ENCODE assay signal across 13 cellular contexts in genomic region chr12:89067436-89067835, GRCh38.
DNase-seq lines count a peak whose midpoint lies in the region; ATAC-seq and TF ChIP-seq lines count a peak whose summit lies in the region.
"Had no signal": no experiment of that assay in that cellular context is flagged by ENCODE, and none has a peak within 500 bp of the region (broad histone marks: within the 10 kb centered on the region; RNA-seq: fewer than 3 reads in every experiment).

No MANE protein-coding gene starts in this region.

- peak overlapping the region in 4 of 7 donors; percentile 10 to 44 (median 30) for H3K27ac Mint-ChIP-seq in CD14-positive monocyte
- H3K27ac Mint-ChIP-seq in effector memory CD8-positive, alpha-beta T cell = no peak overlapping the region
- H3K27ac Mint-ChIP-seq: nephron had no signal

- WGBS in mesenchymal stem cell = no CpG with 5 or more reads among the region's 1 CpG
- WGBS in adrenal gland, 4 donors = 62 to 96% (median 88%) methylated on average over 1 of the region's 1 CpG

- H3K36me3 Mint-ChIP-seq in CD14-positive monocyte = no peaks in the 10 kb centered on the region
- no peaks in the 10 kb centered on the region for H3K36me3 Mint-ChIP-seq in effector memory CD8-positive, alpha-beta T cell (ENCODE audit: insufficient read depth)

- H3K79me1 ChIP-seq in mesenchymal stem cell (replicated peaks; ENCODE audit: low read length, poor library complexity, severe bottlenecking) = no peaks in the 10 kb centered on the region

- H2BK15ac ChIP-seq in mesenchymal stem cell (ENCODE audit: low read depth, poor library complexity, severe bottlenecking) = no peak overlapping the region

- DNase-seq in CD14-positive monocyte (ENCODE audit: low spot score) = no peak
- DNase-seq in HS-27A (ENCODE audit: low read depth) = peak; percentile 55
- peak; percentile 90 for DNase-seq in brain microvascular endothelial cell
- DNase-seq in mesenchymal stem cell = peak; percentile 56
- DNase-seq in effector memory CD8-positive, alpha-beta T cell = no peak
- no peak for DNase-seq in LoVo (ENCODE audit: low spot score)
- DNase-seq in adrenal gland = no peak
- DNase-seq in NCI-H526 (lab: John Stamatoyannopoulos, UW) = no peak
- DNase-seq: kidney; NCI-H1092; NCI-H524 treated with DMSO at 0.1 percent for 48 hours; stimulated activated CD4-positive, alpha-beta T cell treated with anti-CD3 and anti-CD28 coated beads, Interleukin-15, amount 100 ng/mL, for 24 hours had no signal

- H3K27ac ChIP-seq in brain microvascular endothelial cell (peak overlapping the region; percentile 80), mesenchymal stem cell (ENCODE audit: low read length, poor library complexity, severe bottlenecking) (peak overlapping the region; percentile 70), adrenal gland (no peak overlapping the region)

- no peak overlapping the region for H3K4me3 Mint-ChIP-seq in CD14-positive monocyte
- H3K4me3 Mint-ChIP-seq in effector memory CD8-positive, alpha-beta T cell = no peak overlapping the region
- H3K4me3 Mint-ChIP-seq: nephron had no signal

- no peak for TF ChIP-seq POLR2A in adrenal gland (IDR thresholded peaks at IDR 0.05)

- in situ Hi-C loops in brain microvascular endothelial cell (cut with HindIII; ENCODE audit: low pct_ligation_motif_present, low sequenced_read_pairs) = no loop called here

- no peak overlapping the region for H2BK12ac ChIP-seq in mesenchymal stem cell (ENCODE audit: low read length in 2 of 2)

- no peak overlapping the region for H4K91ac ChIP-seq in mesenchymal stem cell (ENCODE audit: low read length)

- H3K4me1 Mint-ChIP-seq in CD14-positive monocyte = peaks cover 13% of the 10 kb centered on the region
- H3K4me1 Mint-ChIP-seq in effector memory CD8-positive, alpha-beta T cell (ENCODE audit: low read depth in 2 of 2) = no peaks in the 10 kb centered on the region
- H3K4me1 Mint-ChIP-seq: nephron had no signal

- no peak overlapping the region for H3K4ac ChIP-seq in mesenchymal stem cell (ENCODE audit: low read depth in 1 of 2, low read length in 2 of 2)

- H3K27me3 Mint-ChIP-seq in CD14-positive monocyte (ENCODE audit: low read depth in 3 of 3) = peaks cover 0 to 4% (median 2%) of the 10 kb centered on the region in 3 donors
- H3K27me3 Mint-ChIP-seq in effector memory CD8-positive, alpha-beta T cell = no peaks in the 10 kb centered on the region

- ATAC-seq in effector memory CD8-positive, alpha-beta T cell (replicated peaks) = no peak

- peaks cover under 1% of the 10 kb centered on the region for H3K4me1 ChIP-seq in mesenchymal stem cell (ENCODE audit: control insufficient read depth, insufficient read depth, low read depth, low read length)
- no peaks in the 10 kb centered on the region for H3K4me1 ChIP-seq in adrenal gland (replicated peaks in 1 of 2)

- no peak overlapping the region for H3K23ac ChIP-seq in mesenchymal stem cell (ENCODE audit: low read length in 2 of 2)

- TF ChIP-seq CTCF in CD14-positive monocyte (IDR thresholded peaks at IDR 0.05) = no peak
- no peak for TF ChIP-seq CTCF in brain microvascular endothelial cell (IDR thresholded peaks at IDR 0.05; ENCODE audit: low read depth, low read length, missing control alignments)
- TF ChIP-seq CTCF in adrenal gland (IDR thresholded peaks at IDR 0.05) = no peak

- H3K9me3 Mint-ChIP-seq in CD14-positive monocyte = no peaks in the 10 kb centered on the region
- no peaks in the 10 kb centered on the region for H3K9me3 Mint-ChIP-seq in effector memory CD8-positive, alpha-beta T cell
- H3K9me3 Mint-ChIP-seq: nephron had no signal

- H2BK120ac ChIP-seq in mesenchymal stem cell (ENCODE audit: low read depth, low read length) = no peak overlapping the region

- intact Hi-C loops in CD14-positive monocyte (cut with micrococcal nuclease) (no loop called here), adrenal gland (cut with DNase I) (no loop called here)

- H3K27me3 ChIP-seq in brain microvascular endothelial cell (replicated peaks) = no peaks in the 10 kb centered on the region
- no peaks in the 10 kb centered on the region for H3K27me3 ChIP-seq in mesenchymal stem cell (ENCODE audit: control insufficient read depth in 1 of 2, insufficient read depth in 1 of 2, low read length in 2 of 2)
- no peaks in the 10 kb centered on the region for H3K27me3 ChIP-seq in adrenal gland

- no peaks in the 10 kb centered on the region for H3K9me3 ChIP-seq in mesenchymal stem cell (ENCODE audit: control insufficient read depth, low read length)
- H3K9me3 ChIP-seq in adrenal gland (replicated peaks in 1 of 3) = peaks cover 0 to 2% (median 0%) of the 10 kb centered on the region in 3 donors

- peak overlapping the region; percentile 85 for H3K9ac ChIP-seq in mesenchymal stem cell (ENCODE audit: low read length)

- H2BK5ac ChIP-seq in mesenchymal stem cell (ENCODE audit: low read depth, low read length, poor library complexity, severe bottlenecking) = no peak overlapping the region

- H3K18ac ChIP-seq in mesenchymal stem cell (ENCODE audit: low read depth in 1 of 2, low read length in 2 of 2) = no peak overlapping the region

- no peak overlapping the region for H2AK5ac ChIP-seq in mesenchymal stem cell (ENCODE audit: low read length, severe bottlenecking)

- no peak overlapping the region for H4K8ac ChIP-seq in mesenchymal stem cell (ENCODE audit: low read length)

- H3K14ac ChIP-seq in mesenchymal stem cell (ENCODE audit: low read length in 2 of 2) = no peak overlapping the region

- no peak overlapping the region for H3K4me2 ChIP-seq in mesenchymal stem cell (ENCODE audit: low read length, poor library complexity, severe bottlenecking)

- H3K4me3 ChIP-seq in brain microvascular endothelial cell (ENCODE audit: low read depth, low read length) (no peak overlapping the region), mesenchymal stem cell (ENCODE audit: insufficient read depth in 1 of 2, low read depth in 1 of 2, low read length in 2 of 2) (no peak overlapping the region), adrenal gland (no peak overlapping the region)

- H2AFZ ChIP-seq in mesenchymal stem cell (ENCODE audit: low read depth, low read length) = no peak overlapping the region

- H3K36me3 ChIP-seq in brain microvascular endothelial cell (replicated peaks) (no peaks in the 10 kb centered on the region), mesenchymal stem cell (ENCODE audit: control insufficient read depth in 1 of 2, insufficient read depth in 2 of 2, low read depth in 1 of 2, low read length in 2 of 2) (no peaks in the 10 kb centered on the region), adrenal gland (replicated peaks in 1 of 2) (no peaks in the 10 kb centered on the region)

Comparison
In these comparisons a context has a peak if more than half of its experiments do, and no peak if none do; other contexts are left out.
1. DNase-seq: peak in HS-27A (single experiment), brain microvascular endothelial cell (single experiment) and mesenchymal stem cell (single experiment); none in CD14-positive monocyte (single experiment), effector memory CD8-positive, alpha-beta T cell (0 of 3), LoVo (single experiment), adrenal gland (0 of 7) and NCI-H526 (0 of 2).
2. H3K27ac Mint-ChIP-seq: peak in CD14-positive monocyte (4 of 7); none in effector memory CD8-positive, alpha-beta T cell (0 of 2).
3. H3K27ac ChIP-seq: peak in brain microvascular endothelial cell (single experiment) and mesenchymal stem cell (single experiment); none in adrenal gland (0 of 5).